ENCODE assay signal across 14 cellular contexts in the genomic region with DNA sequence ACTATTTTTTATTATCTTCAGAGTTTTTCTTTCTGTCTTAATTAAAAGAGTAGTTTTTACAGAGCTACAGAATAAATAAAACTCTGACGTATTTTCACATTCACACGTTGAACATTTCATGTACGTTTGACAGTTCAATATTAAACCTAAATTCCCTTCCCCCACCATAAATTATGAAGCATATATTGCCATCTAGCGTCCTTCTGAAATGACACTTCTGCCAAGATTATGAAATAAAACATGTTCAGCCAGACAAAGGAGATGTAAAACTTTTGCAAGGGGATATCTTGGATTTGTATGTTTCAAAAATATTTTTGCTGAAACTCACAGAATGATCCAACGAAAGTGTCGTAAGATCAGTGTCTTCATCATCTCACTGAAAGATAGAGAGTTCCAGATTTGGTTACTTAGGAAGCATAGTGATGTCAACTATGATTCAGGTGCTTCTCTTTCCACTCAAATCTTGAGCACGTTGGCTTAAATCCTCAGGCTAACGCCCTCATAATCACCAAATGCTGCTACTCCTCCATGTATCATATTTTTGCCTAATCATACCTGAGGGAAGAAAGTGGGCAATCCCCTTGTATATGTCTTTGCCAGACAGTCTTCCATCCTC.
DNase-seq lines count a peak whose midpoint lies in the region; ATAC-seq and TF ChIP-seq lines count a peak whose summit lies in the region.
"Had no signal": no experiment of that assay in that cellular context is flagged by ENCODE, and none has a peak within 500 bp of the region (broad histone marks: within the 10 kb centered on the region; RNA-seq: fewer than 3 reads in every experiment).

No MANE protein-coding gene starts in this region.

- no peak overlapping the region for H3K27ac ChIP-seq in HEK293 (ENCODE audit: extremely low read depth, low read depth, low read length)
- H3K27ac ChIP-seq in OCI-LY7 (ENCODE audit: low read depth, low read length, poor library complexity, severe bottlenecking) = no peak overlapping the region
- no peak overlapping the region for H3K27ac ChIP-seq in esophagus muscularis mucosa (replicated peaks in 1 of 4)

- 36% methylated on average over 8 of the region's 8 CpGs for WGBS in esophagus muscularis mucosa

- no peak overlapping the region for H3K4me3 ChIP-seq in AG10803 (ENCODE audit: low read length)
- H3K4me3 ChIP-seq in HEK293 (ENCODE audit: low read depth, low read length) = no peak overlapping the region
- H3K4me3 ChIP-seq in OCI-LY7 (ENCODE audit: low read depth, low read length, poor library complexity, severe bottlenecking) = no peak overlapping the region
- H3K4me3 ChIP-seq in esophagus muscularis mucosa = no peak overlapping the region

- H3K4me1 ChIP-seq in HEK293 (ENCODE audit: control insufficient read depth, insufficient read depth, low read length) (no peaks in the 10 kb centered on the region), OCI-LY7 (ENCODE audit: insufficient read depth, low read length, poor library complexity, severe bottlenecking) (no peaks in the 10 kb centered on the region), esophagus muscularis mucosa (no peaks in the 10 kb centered on the region)

- no peaks in the 10 kb centered on the region for H4K20me1 ChIP-seq in OCI-LY7 (ENCODE audit: insufficient read depth, low read length)

- no peaks in the 10 kb centered on the region for H3K79me2 ChIP-seq in OCI-LY7 (ENCODE audit: insufficient read depth, low read depth, low read length)

- BruUV-seq in OCI-LY7 (replicated peaks; lab: Mats Ljungman, UMichigan) = no TSS peak

- no peaks in the 10 kb centered on the region for H3K36me3 ChIP-seq in HEK293 (ENCODE audit: control insufficient read depth in 2 of 2, insufficient read depth in 1 of 2, low read length in 2 of 2)
- no peaks in the 10 kb centered on the region for H3K36me3 ChIP-seq in OCI-LY7 (ENCODE audit: insufficient read depth, low read length)
- no peaks in the 10 kb centered on the region for H3K36me3 ChIP-seq in esophagus muscularis mucosa

- no peak overlapping the region for H3K4me2 ChIP-seq in OCI-LY7 (ENCODE audit: low read length)

- ATAC-seq in HG02642 (IDR thresholded peaks at IDR 0.05; ENCODE audit: poor library complexity, unreplicated experiment) (no peak), left lobe of liver (no peak)
- ATAC-seq: activated naive CD8-positive, alpha-beta T cell treated with anti-CD3 and anti-CD28 coated beads, Interleukin-2, amount 50 U/mL, for 24 hours; WTC11 had no signal

- CTCF ChIA-PET in HEK293 (lab: Yijun Ruan, JAX) (no interaction called here), OCI-LY7 (lab: Charles Lee; ENCODE audit: unreplicated experiment) (no interaction called here)

- H3K9me2 ChIP-seq in OCI-LY7 (ENCODE audit: insufficient read depth, low read length) = no peaks in the 10 kb centered on the region

- no peak for TF ChIP-seq POLR2A in esophagus muscularis mucosa (IDR thresholded peaks at IDR 0.05; ENCODE audit: low read depth)

- no peak for TF ChIP-seq EP300 in esophagus muscularis mucosa (IDR thresholded peaks at IDR 0.05)

- TF ChIP-seq CTCF in AG10803 (conservative IDR thresholded peaks at IDR 0.05; ENCODE audit: low read length) (peak; percentile 18), HEK293 (tag by site-specific recombination; IDR thresholded peaks at IDR 0.05) (no peak), OCI-LY7 (conservative IDR thresholded peaks at IDR 0.05; ENCODE audit: low read length) (peak; percentile 70), esophagus muscularis mucosa (IDR thresholded peaks at IDR 0.05) (no peak)

- H3K9me3 ChIP-seq in HEK293 (ENCODE audit: control insufficient read depth, insufficient read depth, low read depth, low read length) (no peaks in the 10 kb centered on the region), OCI-LY7 (ENCODE audit: low read length) (no peaks in the 10 kb centered on the region), esophagus muscularis mucosa (no peaks in the 10 kb centered on the region)

- no peaks in the 10 kb centered on the region for H3K27me3 ChIP-seq in esophagus muscularis mucosa

- POLR2A ChIA-PET in HEK293 (lab: Yijun Ruan, JAX) = no interaction called here
- POLR2A ChIA-PET in OCI-LY7 (lab: Charles Lee) = interaction anchor here (0.5 kb wide), 1 partner anchor 16 kb away, joined by 5 read pairs; no protein-coding TSS in a partner anchor

- no peak overlapping the region for H2AFZ ChIP-seq in OCI-LY7 (ENCODE audit: low read length)

- DNase-seq in AG10803 (ENCODE audit: low read depth) = peak; percentile 21
- peak; percentile 4 for DNase-seq in OCI-LY7 (ENCODE audit: low spot score)
- peak; percentile 20 for DNase-seq in fibroblast of peridontal ligament (ENCODE audit: extremely low read depth)
- no peak for DNase-seq in left lobe of liver (ENCODE audit: low spot score)
- DNase-seq in esophagus muscularis mucosa (ENCODE audit: extremely low spot score) = no peak
- no peak for DNase-seq in germinal center (ENCODE audit: low spot score)
- DNase-seq: activated naive CD8-positive, alpha-beta T cell treated with anti-CD3 and anti-CD28 coated beads, Interleukin-2, amount 50 U/mL, for 24 hours; dermis blood vessel endothelial cell; kidney glomerular epithelial cell; NCI-H1048; stimulated activated naive CD4-positive, alpha-beta T cell treated with Interleukin-2 at 50 U/mL for 16 hours had no signal

- intact Hi-C loops in OCI-LY7 (cut with micrococcal nuclease; ENCODE audit: unreplicated experiment) (no loop called here), esophagus muscularis mucosa (cut with DNase I) (no loop called here)

TF ChIP-seq in HEK293, 187 proteins besides CTCF, POLR2A, EP300 and RAD21:
- TF ChIP-seq ZNF654 (tag by site-specific recombination; IDR thresholded peaks at IDR 0.05; ENCODE audit: low read depth) = peak; percentile 13; the same call in 1 of the 2 replicates
- TF ChIP-seq, protein P1, sequence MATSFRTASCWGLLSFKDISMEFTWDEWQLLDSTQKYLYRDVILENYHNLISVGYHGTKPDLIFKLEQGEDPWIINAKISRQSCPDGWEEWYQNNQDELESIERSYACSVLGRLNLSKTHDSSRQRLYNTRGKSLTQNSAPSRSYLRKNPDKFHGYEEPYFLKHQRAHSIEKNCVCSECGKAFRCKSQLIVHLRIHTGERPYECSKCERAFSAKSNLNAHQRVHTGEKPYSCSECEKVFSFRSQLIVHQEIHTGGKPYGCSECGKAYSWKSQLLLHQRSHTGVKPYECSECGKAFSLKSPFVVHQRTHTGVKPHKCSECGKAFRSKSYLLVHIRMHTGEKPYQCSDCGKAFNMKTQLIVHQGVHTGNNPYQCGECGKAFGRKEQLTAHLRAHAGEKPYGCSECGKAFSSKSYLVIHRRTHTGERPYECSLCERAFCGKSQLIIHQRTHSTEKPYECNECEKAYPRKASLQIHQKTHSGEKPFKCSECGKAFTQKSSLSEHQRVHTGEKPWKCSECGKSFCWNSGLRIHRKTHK (tag by site-specific recombination; IDR thresholded peaks at IDR 0.05) = no peak

Comparison
In these comparisons a context has a peak if more than half of its experiments do, and no peak if none do; other contexts are left out.
1. DNase-seq: peak in AG10803 (single experiment), OCI-LY7 (single experiment) and fibroblast of peridontal ligament (single experiment); none in left lobe of liver (single experiment), esophagus muscularis mucosa (single experiment) and germinal center (single experiment).
2. CTCF ChIP-seq: peak in AG10803 (single experiment) and OCI-LY7 (single experiment); none in HEK293 (single experiment) and esophagus muscularis mucosa (0 of 3).